Comparison of ENCODE assay signal across 8 cellular contexts in genomic region chr9:136543830-136544548, GRCh38. TPM values are rescaled to one million over a fixed set of nuclear protein-coding genes. Genes with fewer than 3 reads are reported as not detected.
DNase-seq lines count a peak whose midpoint lies in the region; ATAC-seq and TF ChIP-seq lines count a peak whose summit lies in the region.

No MANE protein-coding gene starts in this region.

- H3K9me3 ChIP-seq in right atrium auricular region: no peaks in the 10 kb centered on the region
- H3K9me3 ChIP-seq in prostate gland: no peaks in the 10 kb centered on the region

- no peak for DNase-seq in GM12864 (ENCODE audit: low read depth)
- no peak for DNase-seq in activated B cell treated with CpG ODN at 0.5 μM for 24 hours
- DNase-seq in right atrium auricular region (ENCODE audit: low spot score): peak; percentile 73
- peak; percentile 61 for DNase-seq in prostate gland (ENCODE audit: low spot score)
- DNase-seq in ureter (ENCODE audit: low spot score): no peak
- no peak for DNase-seq in NCI-H2227 (lab: John Stamatoyannopoulos, UW; ENCODE audit: unreplicated experiment)
- DNase-seq in stimulated activated naive CD4-positive, alpha-beta T cell (lab: John Stamatoyannopoulos, UW): no peak

- TF ChIP-seq CTCF in GM12864 (IDR thresholded peaks at IDR 0.05; ENCODE audit: low read depth, low read length, missing control alignments): no peak
- no peak for TF ChIP-seq CTCF in activated B cell treated with CpG ODN at 0.5 μM for 24 hours (IDR thresholded peaks at IDR 0.05)
- no peak for TF ChIP-seq CTCF in right atrium auricular region (IDR thresholded peaks at IDR 0.05)
- TF ChIP-seq CTCF in prostate gland (IDR thresholded peaks at IDR 0.05): no peak

- 18% methylated on average over 25 of the region's 31 CpGs for WGBS in prostate gland

- no peak overlapping the region for H3K27ac Mint-ChIP-seq in activated B cell treated with CpG ODN at 0.5 μM for 24 hours

- H3K27me3 ChIP-seq in right atrium auricular region (no peaks in the 10 kb centered on the region), prostate gland (replicated peaks; ENCODE audit: insufficient read depth) (no peaks in the 10 kb centered on the region)

- H3K9me3 Mint-ChIP-seq in activated B cell treated with CpG ODN at 0.5 μM for 24 hours: no peaks in the 10 kb centered on the region

- peak; percentile 15 for TF ChIP-seq POLR2A in prostate gland (IDR thresholded peaks at IDR 0.05)

- CTCF ChIA-PET in activated B cell treated with CpG ODN at 0.5 μM for 24 hours (lab: Charles Lee): no interaction called here

- H3K4me3 ChIP-seq in GM12864 (ENCODE audit: low read depth, low read length) (peak overlapping the region; percentile 64), right atrium auricular region (peak overlapping the region; percentile 87 to 89), prostate gland (peak overlapping the region; percentile 77 to 78)

- intact Hi-C loops in activated B cell treated with CpG ODN at 0.5 μM for 24 hours (cut with micrococcal nuclease) (no loop called here), prostate gland (cut with DNase I) (no loop called here)

- no peak for ATAC-seq in activated B cell treated with CpG ODN at 0.5 μM for 24 hours (ENCODE audit: low read depth)
- ATAC-seq in HG02852 (IDR thresholded peaks at IDR 0.05; ENCODE audit: unreplicated experiment): no peak

- H3K27ac ChIP-seq in right atrium auricular region (peak overlapping the region; percentile 89 to 92), prostate gland (peak overlapping the region; percentile 90 to 95)

- peaks cover 48% of the 10 kb centered on the region for H3K4me1 Mint-ChIP-seq in activated B cell treated with CpG ODN at 0.5 μM for 24 hours

- H3K4me1 ChIP-seq in right atrium auricular region (peaks cover 0 to 77% of the 10 kb centered on the region in 2 donors), prostate gland (replicated peaks) (peaks cover 19% of the 10 kb centered on the region)

- H3K4me3 Mint-ChIP-seq in activated B cell treated with CpG ODN at 0.5 μM for 24 hours: peak overlapping the region; percentile 83

- H3K36me3 ChIP-seq in right atrium auricular region: no peaks in the 10 kb centered on the region
- H3K36me3 ChIP-seq in prostate gland: no peaks in the 10 kb centered on the region

- POLR2A ChIA-PET in activated B cell treated with CpG ODN at 0.5 μM for 24 hours (lab: Charles Lee): interaction anchor here (1.2 kb wide), 1 partner anchor 11 kb away, joined by 3 read pairs; no protein-coding TSS in a partner anchor

- H3K27me3 Mint-ChIP-seq in activated B cell treated with CpG ODN at 0.5 μM for 24 hours: no peaks in the 10 kb centered on the region

- peaks cover 8% of the 10 kb centered on the region for H3K36me3 Mint-ChIP-seq in activated B cell treated with CpG ODN at 0.5 μM for 24 hours (ENCODE audit: low read depth)

RNA-seq across cellular contexts. Expression of gene NOTCH1, which starts 1.9 kb away (rescaled TPM):
- total RNA-seq in activated B cell treated with CpG ODN at 0.5 μM for 24 hours: 24.9 and 26.6 TPM in 2 replicates
- total RNA-seq in right atrium auricular region: 10 to 100 TPM; 14.2 to 39.7 TPM
- total RNA-seq in prostate gland: 10 to 100 TPM; 38.0 to 63.3 TPM
- total RNA-seq in ureter: 134 TPM

Comparison
In these comparisons a context has a peak if more than half of its experiments do, and no peak if none do; other contexts are left out.
1. DNase-seq: peak in right atrium auricular region (single experiment) and prostate gland (single experiment); none in GM12864 (single experiment), activated B cell treated with CpG ODN at 0.5 μM for 24 hours (single experiment), ureter (single experiment), NCI-H2227 (single experiment) and stimulated activated naive CD4-positive, alpha-beta T cell (0 of 6).
2. Peak in every context shown above with its lines, with median percentiles within 50 percentile points of each other: H3K4me3 ChIP-seq.